In genomic region chr11:9385288-9385902, GRCh38 we compare ENCODE assay signal across 8 cellular contexts. TPM values are rescaled to one million over a fixed set of nuclear protein-coding genes. Genes with fewer than 3 reads are reported as not detected.
A peak's percentile ranks its signal among the peaks of the same experiment; 100 is the strongest.
DNase-seq lines count a peak whose midpoint lies in the region; ATAC-seq, FAIRE-seq and TF ChIP-seq lines count a peak whose summit lies in the region.

No MANE protein-coding gene starts in this region.

- RAD21 ChIA-PET in GM12878 (lab: Charles Lee; ENCODE audit: unreplicated experiment), result interaction anchor here (1.2 to 3.4 kb wide), 10 partner anchors 9 to 216 kb away, joined by 3 to 20 read pairs (median 6); partner anchors contain the start of gene ZNF143

- peak overlapping the region; percentile 98 for H3K9ac ChIP-seq in GM12878 (ENCODE audit: control insufficient read depth, insufficient read depth, low read length)
- H3K9ac ChIP-seq in subcutaneous abdominal adipose tissue (ENCODE audit: low read length in 5 of 5), result peak overlapping the region; percentile 97 to 98 (median 98)

- TF ChIP-seq RAD21 in GM12878 (IDR thresholded peaks at IDR 0.05; ENCODE audit: insufficient read depth, low read depth, low read length), result no peak

- no peaks in the 10 kb centered on the region for H4K20me1 ChIP-seq in GM12878 (ENCODE audit: control insufficient read depth, insufficient read depth)

- H3K27ac ChIP-seq in GM12878 (ENCODE audit: control insufficient read depth, insufficient read depth) (peak overlapping the region; percentile 91), subcutaneous abdominal adipose tissue (ENCODE audit: low read depth, low read length) (peak overlapping the region; percentile 99)

- SMC1A ChIA-PET in GM12878 (lab: Charles Lee; ENCODE audit: uncharacterized antibody, unreplicated experiment), result interaction anchor here (0.6 to 2.8 kb wide), 19 partner anchors 9 to 363 kb away, joined by 3 to 20 read pairs (median 3); partner anchors contain the start of genes TMEM41B and WEE1

- peak overlapping the region; percentile 86 for H3K4me2 ChIP-seq in GM12878 (ENCODE audit: control insufficient read depth, insufficient read depth)

- 1% methylated on average over 11 of the region's 11 CpGs for WGBS in GM12878 (ENCODE audit: insufficient coverage, insufficient replicate concordance, low lambda C conversion rate, missing lambda C conversion rate)

- POLR2A ChIA-PET in GM12878 (lab: Charles Lee), result interaction anchor here (0.6 to 3.4 kb wide), 11 partner anchors 9 to 190 kb away, joined by 3 to 17 read pairs (median 3); partner anchors contain the start of genes DENND5A, TMEM41B and ZNF143

- H3K4me3 ChIP-seq in GM12875 (ENCODE audit: low read depth, low read length), result peak overlapping the region; percentile 60
- peak overlapping the region; percentile 90 for H3K4me3 ChIP-seq in HAP-1
- H3K4me3 ChIP-seq in GM12878, result peak overlapping the region; percentile 97
- H3K4me3 ChIP-seq in subcutaneous abdominal adipose tissue (ENCODE audit: low read depth in 1 of 5, low read length in 5 of 5), result peak overlapping the region; percentile 85 to 93 (median 89)

- peak; percentile 43 for ATAC-seq in GM12878

- H3K36me3 ChIP-seq in HAP-1 (replicated peaks) (peaks cover 31% of the 10 kb centered on the region), GM12878 (ENCODE audit: control insufficient read depth in 2 of 2, insufficient read depth in 2 of 2, low read length in 1 of 2) (peaks cover 0 to 4% of the 10 kb centered on the region in 2 experiments; a peak in 1 of 4 replicates), subcutaneous abdominal adipose tissue (ENCODE audit: control insufficient read depth in 5 of 5, insufficient read depth in 5 of 5, low read length in 5 of 5) (no peaks in the 10 kb centered on the region)

- no TSS peak for BruUV-seq in GM12878 (replicated peaks; lab: Mats Ljungman, UMichigan)

- H3K9me3 ChIP-seq in HAP-1, result no peaks in the 10 kb centered on the region
- no peaks in the 10 kb centered on the region for H3K9me3 ChIP-seq in GM12878 (replicated peaks; ENCODE audit: control insufficient read depth, insufficient read depth, low read length)
- no peaks in the 10 kb centered on the region for H3K9me3 ChIP-seq in subcutaneous abdominal adipose tissue (ENCODE audit: control insufficient read depth in 5 of 5, low read length in 5 of 5)

- in situ Hi-C loops in HAP-1 (cut with MboI; ENCODE audit: low sequenced_read_pairs), result loop anchor here (5.0 kb wide), 1 partner anchor 73 kb away; the partner anchor contains the start of gene TMEM41B
- in situ Hi-C loops in GM12878 (cut with MboI), result no loop called here
- in situ Hi-C loops in G401 (cut with HindIII; ENCODE audit: low sequenced_read_pairs), result no loop called here

- H3K4me1 ChIP-seq in HAP-1 (peaks cover 16% of the 10 kb centered on the region), GM12878 (ENCODE audit: control insufficient read depth, insufficient read depth, low read length) (peaks cover 3% of the 10 kb centered on the region; the same call in 1 of the 2 replicates), subcutaneous abdominal adipose tissue (ENCODE audit: control insufficient read depth in 5 of 5, insufficient read depth in 5 of 5, low read length in 5 of 5) (peaks cover 0 to 22% (median 14%) of the 10 kb centered on the region in 5 donors)

- intact Hi-C loops in GM12878 (cut with micrococcal nuclease; ENCODE audit: unreplicated experiment), result loop anchor here (5.0 kb wide), 1 partner anchor 73 kb away; the partner anchor contains the start of gene TMEM41B

- peak; percentile 61 for FAIRE-seq in GM12878 (lab: Jason Lieb, UNC)

- TF ChIP-seq EP300 in GM12878 (IDR thresholded peaks at IDR 0.05; ENCODE audit: borderline replicate concordance in 1 of 2, control insufficient read depth in 1 of 2, low read depth in 2 of 2, low read length in 2 of 2), result no peak

- no peaks in the 10 kb centered on the region for H3K27me3 ChIP-seq in HAP-1 (ENCODE audit: low read depth)
- no peaks in the 10 kb centered on the region for H3K27me3 ChIP-seq in GM12878 (replicated peaks in 1 of 2; ENCODE audit: control insufficient read depth in 2 of 2, insufficient read depth in 2 of 2, low read length in 1 of 2)
- H3K27me3 ChIP-seq in subcutaneous abdominal adipose tissue (ENCODE audit: control insufficient read depth in 5 of 5, insufficient read depth in 4 of 5, low read length in 5 of 5), result no peaks in the 10 kb centered on the region

- peaks cover 54% of the 10 kb centered on the region for H3K79me2 ChIP-seq in GM12878 (ENCODE audit: control insufficient read depth, insufficient read depth, low read length)

- no peak overlapping the region; the same call in 1 of the 2 replicates for H2AFZ ChIP-seq in GM12878 (ENCODE audit: control insufficient read depth, low read depth, low read length)

- TF ChIP-seq CTCF in GM12875 (IDR thresholded peaks at IDR 0.05; ENCODE audit: borderline replicate concordance, insufficient read depth, low read depth, low read length) (no peak), GM12878 (IDR thresholded peaks at IDR 0.05 in 2 of 3, conservative IDR thresholded peaks at IDR 0.05 in 1 of 3; ENCODE audit: control insufficient read depth in 2 of 3, extremely low read depth in 1 of 3, insufficient read depth in 1 of 3, low read depth in 3 of 3, low read length in 3 of 3) (no peak)

- DNase-seq in HAP-1 (ENCODE audit: low spot score in 2 of 2), result peak in 1 of 2 experiments; percentile 53
- DNase-seq in NCI-H526 (lab: John Stamatoyannopoulos, UW), result peak; percentile 62 to 76
- no peak for DNase-seq in GM12878 (ENCODE audit: low read depth, low spot score)
- DNase-seq in kidney glomerular epithelial cell (lab: John Stamatoyannopoulos, UW), result peak; percentile 53
- no peak for DNase-seq in G401 (ENCODE audit: low spot score)
- no peak for DNase-seq in GF-D8 (lab: John Stamatoyannopoulos, UW)

- CTCF ChIA-PET in GM12878 (lab: Yijun Ruan, JAX), result interaction anchor here (0.6 to 3.3 kb wide), 14 partner anchors 9 to 1410 kb away, joined by 3 to 18 read pairs (median 5); partner anchors contain the start of genes WEE1 and ZNF143

- no peak for TF ChIP-seq POLR2A in GM12878 (IDR thresholded peaks at IDR 0.05; ENCODE audit: low read depth, low read length)

TF ChIP-seq in GM12878, 131 proteins besides CTCF, POLR2A, EP300 and RAD21:
- TF ChIP-seq MLLT1 (IDR thresholded peaks at IDR 0.05) (no peak), HCFC1 (IDR thresholded peaks at IDR 0.05; ENCODE audit: low read length) (0 out of 2 replicates have a peak, but pooled peaks have one; percentile 7), MYB (IDR thresholded peaks at IDR 0.05; ENCODE audit: borderline replicate concordance, low read depth, low read length) (no peak), IKZF2 (IDR thresholded peaks at IDR 0.05) (peak in 1 of 2 experiments; percentile 28; a peak in 1 of 4 replicates), YY1 (IDR thresholded peaks at IDR 0.05; ENCODE audit: low read depth, low read length) (peak; percentile 9; the same call in 1 of the 2 replicates)
- TF ChIP-seq, protein P1, sequence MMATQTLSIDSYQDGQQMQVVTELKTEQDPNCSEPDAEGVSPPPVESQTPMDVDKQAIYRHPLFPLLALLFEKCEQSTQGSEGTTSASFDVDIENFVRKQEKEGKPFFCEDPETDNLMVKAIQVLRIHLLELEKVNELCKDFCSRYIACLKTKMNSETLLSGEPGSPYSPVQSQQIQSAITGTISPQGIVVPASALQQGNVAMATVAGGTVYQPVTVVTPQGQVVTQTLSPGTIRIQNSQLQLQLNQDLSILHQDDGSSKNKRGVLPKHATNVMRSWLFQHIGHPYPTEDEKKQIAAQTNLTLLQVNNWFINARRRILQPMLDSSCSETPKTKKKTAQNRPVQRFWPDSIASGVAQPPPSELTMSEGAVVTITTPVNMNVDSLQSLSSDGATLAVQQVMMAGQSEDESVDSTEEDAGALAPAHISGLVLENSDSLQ (IDR thresholded peaks at IDR 0.05), result peak; percentile 71

RNA-seq across cellular contexts. Expression of gene IPO7, which starts 0.9 kb away (rescaled TPM):
- 128 and 198 TPM in 2 replicates for total RNA-seq in GM12878 (2013; cell fraction: nucleolus; rRNA removed)
- total RNA-seq in GM12878 (2014; rRNA removed), result 29.8 and 31.8 TPM in 2 replicates
- 44.9 and 47.5 TPM in 2 replicates for total RNA-seq in GM12878 (2014; rRNA removed; fragmentation: Illumina TruSeq; extraction: Trizol)
- 51.4 and 56.6 TPM in 2 replicates for total RNA-seq in GM12878 (2021)
- polyA plus RNA-seq in GM12878 (2011; ENCODE audit: low read depth), result 7.1 TPM
- polyA plus RNA-seq in GM12878 (2011; rRNA removed), result 31.0 and 37.9 TPM in 2 replicates
- polyA plus RNA-seq in GM12878 (2011; cell fraction: cytosol; rRNA removed), result 12.8 and 13.5 TPM in 2 replicates
- polyA plus RNA-seq in GM12878 (2011; cell fraction: nucleus; rRNA removed), result 15.1 and 29.7 TPM in 2 replicates
- 12.5 and 16.3 TPM in 2 replicates for polyA plus RNA-seq in GM12878 (2012)
- polyA plus RNA-seq in GM12878 (2014; fragmentation: Illumina TruSeq; extraction: Trizol), result 44.8 and 53.4 TPM in 2 replicates
- 1 to 10 TPM; 9.2 to 9.9 TPM for polyA plus RNA-seq in GM12878 (2014; fragmentation: Nextera tagmentation; extraction: Ambion mirVana)
- 29.3 and 30.3 TPM in 2 replicates for polyA plus RNA-seq in GM12878 (2014; rRNA removed)
- polyA plus RNA-seq in GM12878 (2016; fragmentation: Nextera tagmentation; extraction: Ambion mirVana), result 1 to 10 TPM; 5.0 to 5.2 TPM
- polyA minus RNA-seq in GM12878 (2011; rRNA and poly(A)+ RNA removed), result 34.8 and 55.7 TPM in 2 replicates
- polyA minus RNA-seq in GM12878 (2011; cell fraction: cytosol; rRNA and poly(A)+ RNA removed), result 28.5 and 29.4 TPM in 2 replicates
- 23.9 and 44.7 TPM in 2 replicates for polyA minus RNA-seq in GM12878 (2011; cell fraction: nucleus; rRNA and poly(A)+ RNA removed)
- 179 and 272 TPM in 2 replicates for total RNA-seq in G401 (2014; rRNA removed; shearing (Covaris generic))

Comparison
In these comparisons a context has a peak if more than half of its experiments do, and no peak if none do; other contexts are left out.
1. DNase-seq: peak in NCI-H526 (2 of 2) and kidney glomerular epithelial cell (single experiment); none in GM12878 (single experiment), G401 (single experiment) and GF-D8 (single experiment).
2. Peak in every context shown above with its lines, with median percentiles within 50 percentile points of each other: H3K4me3 ChIP-seq.